ENCODE assay signal across 6 cellular contexts in genomic region chr1:228164561-228165371, GRCh38. TPM values are rescaled to one million over a fixed set of nuclear protein-coding genes. Genes with fewer than 3 reads are reported as not detected.
DNase-seq lines count a peak whose midpoint lies in the region; ATAC-seq and TF ChIP-seq lines count a peak whose summit lies in the region.

No MANE protein-coding gene starts in this region.

- ATAC-seq in left lobe of liver (peak; percentile 0), GM18505 (IDR thresholded peaks at IDR 0.05; ENCODE audit: unreplicated experiment) (no peak)

- peak overlapping the region; percentile 50 for H3K27ac ChIP-seq in SU-DHL-6 (ENCODE audit: low read depth, low read length)

- H3K79me2 ChIP-seq in SU-DHL-6 (ENCODE audit: insufficient read depth, low read length): no peaks in the 10 kb centered on the region

- no peak for DNase-seq in H7
- no peak for DNase-seq in left lobe of liver (ENCODE audit: low spot score)
- no peak for DNase-seq in GDM1 (lab: John Stamatoyannopoulos, UW)
- no peak for DNase-seq in activated gamma-delta T cell (lab: John Stamatoyannopoulos, UW)

- H3K4me3 ChIP-seq in H7 (ENCODE audit: insufficient read depth, low read depth, low read length) (peak overlapping the region; percentile 47), SU-DHL-6 (ENCODE audit: insufficient read depth, low read length, poor library complexity, severe bottlenecking) (peak overlapping the region; percentile 64)

- no peaks in the 10 kb centered on the region for H3K9me2 ChIP-seq in SU-DHL-6 (replicated peaks; ENCODE audit: insufficient read depth, low read length)

- peak overlapping the region; percentile 39 for H2AFZ ChIP-seq in SU-DHL-6 (ENCODE audit: low read depth, low read length, severe bottlenecking)

- TF ChIP-seq CTCF in SU-DHL-6 (IDR thresholded peaks at IDR 0.05; ENCODE audit: insufficient read depth, low read length, poor library complexity, severe bottlenecking): no peak

- peak overlapping the region; percentile 62 for H3K9ac ChIP-seq in SU-DHL-6 (ENCODE audit: low read length)

- no peaks in the 10 kb centered on the region for H3K36me3 ChIP-seq in H7 (replicated peaks; ENCODE audit: control insufficient read depth, insufficient read depth, low read length)
- no peaks in the 10 kb centered on the region for H3K36me3 ChIP-seq in SU-DHL-6 (ENCODE audit: low read length)

- peak overlapping the region; percentile 97 for H3K4me2 ChIP-seq in SU-DHL-6 (ENCODE audit: low read depth, low read length, poor library complexity, severe bottlenecking)

- no peaks in the 10 kb centered on the region for H3F3A ChIP-seq in SU-DHL-6 (ENCODE audit: insufficient read depth)

- TF ChIP-seq POLR2A in GM18505 (IDR thresholded peaks at IDR 0.05; ENCODE audit: borderline replicate concordance, extremely low read depth, insufficient read depth, insufficient read length): no peak

- H3K9me3 ChIP-seq in SU-DHL-6 (ENCODE audit: insufficient read depth, low read length): no peaks in the 10 kb centered on the region

- no peaks in the 10 kb centered on the region for H4K20me1 ChIP-seq in SU-DHL-6 (ENCODE audit: low read depth, low read length)

- no peaks in the 10 kb centered on the region for H3K27me3 ChIP-seq in H7 (ENCODE audit: control insufficient read depth, insufficient read depth, low read length)
- no peaks in the 10 kb centered on the region for H3K27me3 ChIP-seq in SU-DHL-6 (ENCODE audit: low read length)

RNA-seq across cellular contexts. Expression of gene IBA57, which starts 0.8 kb away (rescaled TPM):
- 21.2 and 23.3 TPM in 2 replicates for total RNA-seq in H7 (2014; rRNA removed; shearing (Covaris generic))
- total RNA-seq in left lobe of liver: 9.8 TPM

RNA-seq across cellular contexts. Expression of gene GJC2, which starts 15.0 kb away (rescaled TPM):
- 1.7 TPM in 2 replicates for total RNA-seq in H7 (2014; rRNA removed; shearing (Covaris generic))
- total RNA-seq in left lobe of liver: 0.50 TPM

RNA-seq across cellular contexts. Expression of gene GUK1, which starts 24.7 kb away (rescaled TPM):
- total RNA-seq in H7 (2014; rRNA removed; shearing (Covaris generic)): 216 and 224 TPM in 2 replicates
- total RNA-seq in left lobe of liver: 128 TPM

RNA-seq across cellular contexts. Expression of gene OBSCN, which starts 43.1 kb away (rescaled TPM):
- total RNA-seq in H7 (2014; rRNA removed; shearing (Covaris generic)): 18.9 and 25.2 TPM in 2 replicates
- 3.1 TPM for total RNA-seq in left lobe of liver

RNA-seq across cellular contexts. Expression of gene MRPL55, which starts 55.7 kb away (rescaled TPM):
- 109 and 172 TPM in 2 replicates for total RNA-seq in H7 (2014; rRNA removed; shearing (Covaris generic))
- total RNA-seq in left lobe of liver: 38.0 TPM
